ENCODE assay signal across 20 cellular contexts in genomic region chr18:44588466-44588865, GRCh38.
"Had no signal": no experiment of that assay in that cellular context is flagged by ENCODE, and none has a peak within 500 bp of the region (broad histone marks: within the 10 kb centered on the region; RNA-seq: fewer than 3 reads in every experiment).

No MANE protein-coding gene starts in this region.

- H3K27ac Mint-ChIP-seq: activated naive CD8-positive, alpha-beta T cell treated with anti-CD3 and anti-CD28 coated beads for 36 hours; activated T-helper 1 cell treated with anti-CD3 and anti-CD28 coated beads, Interleukin-12 subunit alpha, Interleukin-12 subunit beta, Interleukin-2, Interleukin-4 antibody, amounts not matched to agents 30 ng/mL and 10 ng/mL and 1 ng/mL, durations not matched to agents 14 hours and 24 hours and 36 hours; naive thymus-derived CD8-positive, alpha-beta T cell; stimulated activated effector memory CD8-positive, alpha-beta T cell treated with anti-CD3 and anti-CD28 coated beads, Interleukin-12 subunit alpha, Interleukin-12 subunit beta, amount 100 ng/mL, for 72 hours had no signal

- H3K36me3 ChIP-seq: brain microvascular endothelial cell, ovary, stomach had no signal

- H3K4me3 Mint-ChIP-seq: activated naive CD8-positive, alpha-beta T cell treated with anti-CD3 and anti-CD28 coated beads for 36 hours; activated T-helper 1 cell treated with anti-CD3 and anti-CD28 coated beads, Interleukin-12 subunit alpha, Interleukin-12 subunit beta, Interleukin-2, Interleukin-4 antibody, amounts not matched to agents 30 ng/mL and 10 ng/mL and 1 ng/mL, durations not matched to agents 14 hours and 24 hours and 36 hours; naive thymus-derived CD8-positive, alpha-beta T cell; stimulated activated effector memory CD8-positive, alpha-beta T cell treated with anti-CD3 and anti-CD28 coated beads, Interleukin-12 subunit alpha, Interleukin-12 subunit beta, amount 100 ng/mL, for 72 hours had no signal

- H3K9me3 ChIP-seq: ovary, psoas muscle, stomach, testis had no signal

- ATAC-seq: naive thymus-derived CD8-positive, alpha-beta T cell; psoas muscle; right cardiac atrium; stimulated activated effector memory CD8-positive, alpha-beta T cell treated with anti-CD3 and anti-CD28 coated beads, Interleukin-12 subunit alpha, Interleukin-12 subunit beta, amount 100 ng/mL, for 72 hours had no signal

- H3K27me3 ChIP-seq: brain microvascular endothelial cell, hepatocyte, ovary, stomach, testis had no signal

- DNase-seq: activated CD4-positive, alpha-beta T cell treated with anti-CD3 and anti-CD28 coated beads, Interleukin-2, amount 50 U/mL, for 48 hours; activated gamma-delta T cell treated with Interleukin-2 at 50 U/mL for 16 hours; activated naive CD8-positive, alpha-beta T cell treated with anti-CD3 and anti-CD28 coated beads for 36 hours; amygdala; brain microvascular endothelial cell; central memory CD4-positive, alpha-beta T cell; cortex of kidney; erythroblast; naive thymus-derived CD8-positive, alpha-beta T cell; ovary; psoas muscle; right cardiac atrium; small intestine; stimulated activated CD4-positive, alpha-beta T cell treated with anti-CD3 and anti-CD28 coated beads, Interleukin-4, amount 100 ng/mL, for 1 hour; stomach; T-helper 2 cell; testis had no signal

- H3K9me3 Mint-ChIP-seq: activated naive CD8-positive, alpha-beta T cell treated with anti-CD3 and anti-CD28 coated beads for 36 hours; activated T-helper 1 cell treated with anti-CD3 and anti-CD28 coated beads, Interleukin-12 subunit alpha, Interleukin-12 subunit beta, Interleukin-2, Interleukin-4 antibody, amounts not matched to agents 30 ng/mL and 10 ng/mL and 1 ng/mL, durations not matched to agents 14 hours and 24 hours and 36 hours; stimulated activated effector memory CD8-positive, alpha-beta T cell treated with anti-CD3 and anti-CD28 coated beads, Interleukin-12 subunit alpha, Interleukin-12 subunit beta, amount 100 ng/mL, for 72 hours had no signal

- H3K36me3 Mint-ChIP-seq: activated naive CD8-positive, alpha-beta T cell treated with anti-CD3 and anti-CD28 coated beads for 36 hours; naive thymus-derived CD8-positive, alpha-beta T cell; stimulated activated effector memory CD8-positive, alpha-beta T cell treated with anti-CD3 and anti-CD28 coated beads, Interleukin-12 subunit alpha, Interleukin-12 subunit beta, amount 100 ng/mL, for 72 hours had no signal

- H3K4me1 Mint-ChIP-seq: activated naive CD8-positive, alpha-beta T cell treated with anti-CD3 and anti-CD28 coated beads for 36 hours; naive thymus-derived CD8-positive, alpha-beta T cell; stimulated activated effector memory CD8-positive, alpha-beta T cell treated with anti-CD3 and anti-CD28 coated beads, Interleukin-12 subunit alpha, Interleukin-12 subunit beta, amount 100 ng/mL, for 72 hours had no signal

- H3K27ac ChIP-seq: brain microvascular endothelial cell, hepatocyte, ovary, psoas muscle, testis had no signal

- H3K4me1 ChIP-seq: psoas muscle, testis had no signal

- H3K4me3 ChIP-seq: hepatocyte, ovary, psoas muscle, stomach, testis had no signal

- H3K27me3 Mint-ChIP-seq: activated naive CD8-positive, alpha-beta T cell treated with anti-CD3 and anti-CD28 coated beads for 36 hours had no signal
